In genomic region chr11:65492387-65492636, GRCh38 we compare ENCODE assay signal across 9 cellular contexts. TPM values are rescaled to one million over a fixed set of nuclear protein-coding genes. Genes with fewer than 3 reads are reported as not detected.
DNase-seq lines count a peak whose midpoint lies in the region; ATAC-seq and TF ChIP-seq lines count a peak whose summit lies in the region.
"Had no signal": no experiment of that assay in that cellular context is flagged by ENCODE, and none has a peak within 500 bp of the region (broad histone marks: within the 10 kb centered on the region; RNA-seq: fewer than 3 reads in every experiment).

No MANE protein-coding gene starts in this region.

- H3K4me3 Mint-ChIP-seq in T-helper 2 cell treated with Interferon-gamma antibody and Interleukin-4, amounts not matched to agents 5 μg/mL and 100 μg/mL, for 36 hours, result no peak overlapping the region

- H3K4me3 ChIP-seq in adipocyte (ENCODE audit: low read length), result peak overlapping the region; percentile 71
- peak overlapping the region; percentile 25 for H3K4me3 ChIP-seq in lower lobe of right lung
- no peak overlapping the region for H3K4me3 ChIP-seq in testis

- ATAC-seq in lower lobe of right lung, result no peak
- no peak for ATAC-seq in HG02759 (IDR thresholded peaks at IDR 0.05; ENCODE audit: unreplicated experiment)

- H3K27ac ChIP-seq in lower lobe of right lung (peak overlapping the region; percentile 99), testis (peak overlapping the region; percentile 90 to 96)

- TF ChIP-seq CTCF in lower lobe of right lung (IDR thresholded peaks at IDR 0.05) (no peak), testis (IDR thresholded peaks at IDR 0.05) (no peak)

- peaks cover 50% of the 10 kb centered on the region for H3K4me1 Mint-ChIP-seq in T-helper 2 cell treated with Interferon-gamma antibody and Interleukin-4, amounts not matched to agents 5 μg/mL and 100 μg/mL, for 36 hours (ENCODE audit: low read depth)

- H3K36me3 ChIP-seq in adipocyte (ENCODE audit: control insufficient read depth, insufficient read depth, low read length, severe bottlenecking) (no peaks in the 10 kb centered on the region), lower lobe of right lung (no peaks in the 10 kb centered on the region), testis (ENCODE audit: low read depth, missing control alignments) (no peaks in the 10 kb centered on the region)

- H3K9ac ChIP-seq in adipocyte (ENCODE audit: low read length), result peak overlapping the region; percentile 94

- TF ChIP-seq POLR2A in testis (IDR thresholded peaks at IDR 0.05), result no peak

- H3K4me1 ChIP-seq in adipocyte (ENCODE audit: control insufficient read depth, insufficient read depth, low read length) (peaks cover 91% of the 10 kb centered on the region), lower lobe of right lung (peaks cover 95% of the 10 kb centered on the region), testis (peaks cover 95% of the 10 kb centered on the region)

- peak overlapping the region; percentile 64 for H3K27ac Mint-ChIP-seq in T-helper 2 cell treated with Interferon-gamma antibody and Interleukin-4, amounts not matched to agents 5 μg/mL and 100 μg/mL, for 36 hours

- WGBS in testis, 2 donors, result 34 to 54% methylated on average over 4 of the region's 4 CpGs

- H3K27me3 Mint-ChIP-seq in T-helper 2 cell treated with Interferon-gamma antibody and Interleukin-4, amounts not matched to agents 5 μg/mL and 100 μg/mL, for 36 hours (ENCODE audit: low read depth), result no peaks in the 10 kb centered on the region

- H3K27me3 ChIP-seq in adipocyte (replicated peaks; ENCODE audit: control insufficient read depth, insufficient read depth, low read length) (no peaks in the 10 kb centered on the region), lower lobe of right lung (ENCODE audit: low read depth) (no peaks in the 10 kb centered on the region), testis (no peaks in the 10 kb centered on the region)

- H3K9me3 ChIP-seq in adipocyte (ENCODE audit: control insufficient read depth, low read length), result no peaks in the 10 kb centered on the region
- no peaks in the 10 kb centered on the region for H3K9me3 ChIP-seq in lower lobe of right lung
- H3K9me3 ChIP-seq in testis, result no peaks in the 10 kb centered on the region

- no peaks in the 10 kb centered on the region for H3K9me3 Mint-ChIP-seq in T-helper 2 cell treated with Interferon-gamma antibody and Interleukin-4, amounts not matched to agents 5 μg/mL and 100 μg/mL, for 36 hours

- no peaks in the 10 kb centered on the region for H3K36me3 Mint-ChIP-seq in T-helper 2 cell treated with Interferon-gamma antibody and Interleukin-4, amounts not matched to agents 5 μg/mL and 100 μg/mL, for 36 hours (ENCODE audit: low read depth)

- no peak for DNase-seq in T-helper 2 cell treated with Interferon-gamma antibody and Interleukin-4, amounts not matched to agents 5 μg/mL and 100 μg/mL, for 36 hours (ENCODE audit: low spot score)
- DNase-seq in T-helper 2 cell (no peak), adipocyte (ENCODE audit: low read depth) (no peak), lower lobe of right lung (no peak), testis (no peak), mucosa of gallbladder (ENCODE audit: low spot score) (no peak), COR-L47 (lab: John Stamatoyannopoulos, UW) (no peak)
- DNase-seq: activated CD4-positive, alpha-beta T cell treated with anti-CD3 and anti-CD28 coated beads, Interleukin-2, amount 50 U/mL, for 1 hour had no signal

- intact Hi-C loops in lower lobe of right lung (cut with DNase I), result no loop called here
- intact Hi-C loops in testis (cut with DNase I; ENCODE audit: low total_unique reads), result no loop called here

RNA-seq across cellular contexts. Expression of gene MALAT1, which starts 6.5 kb away (rescaled TPM):
- 11,612 TPM for total RNA-seq in lower lobe of right lung
- total RNA-seq in testis, result 1,000 to 10,000 TPM; 8,109 to 9,314 TPM
- 26.7 TPM for polyA plus RNA-seq in testis (ENCODE audit: insufficient read depth, low read depth, low replicate concordance)
- 9,267 TPM for total RNA-seq in mucosa of gallbladder

RNA-seq across cellular contexts. Expression of gene SCYL1, which starts 32.6 kb away (rescaled TPM):
- total RNA-seq in lower lobe of right lung (61.2 TPM), testis (100 to 1,000 TPM; 131 to 160 TPM), mucosa of gallbladder (90.1 TPM)
- polyA plus RNA-seq in testis (ENCODE audit: insufficient read depth, low read depth, low replicate concordance), result 127 TPM

Comparison
In these comparisons a context has a peak if more than half of its experiments do, and no peak if none do; other contexts are left out.
1. H3K4me3 ChIP-seq: peak in adipocyte (single experiment) and lower lobe of right lung (single experiment); none in testis (0 of 2).